ENCODE assay signal across 1 cellular context in the genomic region with DNA sequence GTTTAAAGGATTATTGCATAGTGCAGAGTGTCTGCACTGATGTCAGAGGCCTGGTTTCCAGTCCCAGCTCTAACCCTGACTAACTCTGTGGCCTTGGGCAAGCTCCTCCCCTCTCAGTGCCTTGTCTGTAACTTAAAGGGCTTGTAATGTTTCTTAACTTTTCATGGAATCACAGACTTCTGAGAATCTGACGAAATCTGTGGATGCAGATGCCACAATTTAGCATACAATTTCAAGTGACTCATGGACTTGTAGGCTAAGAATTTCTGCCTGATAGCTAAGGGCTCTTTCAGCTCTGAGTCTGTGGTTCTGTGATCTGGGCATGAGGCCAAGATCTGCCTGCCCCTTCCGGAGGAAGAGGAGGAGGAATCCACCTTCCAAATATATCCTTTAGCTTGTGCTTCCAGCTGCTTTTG.
TF ChIP-seq lines count a peak whose summit lies in the region.

No MANE protein-coding gene starts in this region.

TF ChIP-seq in GM23338, 12 proteins besides CTCF, POLR2A, EP300 and RAD21 (continued from another document):
- TF ChIP-seq EZH2 (IDR thresholded peaks at IDR 0.05; ENCODE audit: low read depth, unreplicated experiment) (no peak), NANOG (IDR thresholded peaks at IDR 0.05; ENCODE audit: borderline replicate concordance) (no peak), EZH2phosphoT487 (IDR thresholded peaks at IDR 0.05; ENCODE audit: unreplicated experiment) (no peak), CREB1 (CRISPR knock-in tag; IDR thresholded peaks at IDR 0.05; ENCODE audit: low read depth) (no peak), STAT1 (IDR thresholded peaks at IDR 0.05; ENCODE audit: unreplicated experiment) (no peak)
TF ChIP-seq in GM23338: peak in this region for 0.
